ENCODE assay signal across 25 cellular contexts in the genomic region with DNA sequence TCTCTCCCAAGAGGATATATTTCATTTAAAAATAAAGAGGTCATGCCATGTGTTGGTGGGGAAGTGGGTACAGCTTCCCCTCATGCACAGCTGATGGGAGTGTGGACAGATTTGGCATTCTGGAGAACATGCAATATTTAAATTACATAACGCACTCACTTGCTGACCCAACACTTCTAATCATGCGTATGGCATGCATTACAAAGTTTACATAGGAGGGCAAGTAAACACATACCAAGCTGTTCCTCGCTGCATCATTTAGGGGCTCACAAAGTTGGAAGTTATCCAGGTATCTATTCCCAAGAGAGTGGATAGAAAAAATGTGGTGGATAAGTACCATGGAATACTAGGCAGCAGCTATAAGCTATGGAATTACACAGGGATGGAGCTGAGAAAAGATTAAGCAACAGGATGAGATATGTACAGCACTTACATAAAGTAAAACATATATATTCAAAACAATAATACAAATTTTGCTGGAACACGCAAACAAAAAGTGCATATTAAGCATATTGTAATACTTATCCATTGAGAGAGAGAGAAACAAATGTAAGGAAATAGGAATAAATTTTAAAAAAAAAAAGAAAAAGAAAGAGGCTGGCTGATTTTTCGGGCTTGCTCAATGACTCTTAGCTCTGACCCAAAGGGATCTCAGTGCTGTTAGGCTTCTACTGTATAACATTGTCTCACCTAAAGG. TPM values are rescaled to one million over a fixed set of nuclear protein-coding genes. Genes with fewer than 3 reads are reported as not detected.
DNase-seq lines count a peak whose midpoint lies in the region; ATAC-seq, FAIRE-seq and TF ChIP-seq lines count a peak whose summit lies in the region.
"Had no signal": no experiment of that assay in that cellular context is flagged by ENCODE, and none has a peak within 500 bp of the region (broad histone marks: within the 10 kb centered on the region; RNA-seq: fewer than 3 reads in every experiment).

No MANE protein-coding gene starts in this region.

- in situ Hi-C loops in K562 (cut with MboI) = no loop called here
- in situ Hi-C loops in transverse colon (cut with MboI; ENCODE audit: low pct_ligation_motif_present in 1 of 4, low pct_unique_long_range_greater_than_20kb in 1 of 4, low sequenced_read_pairs in 3 of 4) = no loop called here

- no peak overlapping the region for H2BK15ac ChIP-seq in H9 (ENCODE audit: low read depth, low read length)

- TF ChIP-seq EP300 in K562 (IDR thresholded peaks at IDR 0.05; ENCODE audit: low read length) = no peak
- no peak for TF ChIP-seq EP300 in transverse colon (IDR thresholded peaks at IDR 0.05; ENCODE audit: low read depth)

- no peak overlapping the region for H3K27ac ChIP-seq in K562 (ENCODE audit: extremely low read depth, low read depth, low read length)
- H3K27ac ChIP-seq in transverse colon = no peak overlapping the region
- no peak overlapping the region for H3K27ac ChIP-seq in H9 (ENCODE audit: insufficient read length, low read depth, low read length)
- H3K27ac ChIP-seq: thyroid gland had no signal

- peaks cover 4% of the 10 kb centered on the region in 2 experiments; a peak in 3 of 5 replicates for H3K27me3 ChIP-seq in K562 (ENCODE audit: control insufficient read depth in 2 of 2, insufficient read depth in 2 of 2, low read length in 2 of 2)
- H3K27me3 ChIP-seq in transverse colon = no peaks in the 10 kb centered on the region
- H3K27me3 ChIP-seq in H9 (ENCODE audit: insufficient read depth, low read length) = no peaks in the 10 kb centered on the region
- H3K27me3 ChIP-seq: BE2C, thyroid gland had no signal

- peak; percentile 16 for DNase-seq in NCI-H1694 treated with DMSO at 0.1 percent for 48 hours (lab: John Stamatoyannopoulos, UW)
- DNase-seq in NCI-H1694 (lab: John Stamatoyannopoulos, UW) = no peak
- peak; percentile 4 for DNase-seq in LHCN-M2 (ENCODE audit: low read depth)
- DNase-seq in K562 (ENCODE audit: extremely low read depth in 1 of 4, low spot score in 3 of 4) = no peak
- DNase-seq in transverse colon = no peak
- DNase-seq in stimulated activated CD4-positive, alpha-beta T cell treated with anti-CD3 and anti-CD28 coated beads, Interleukin-12 subunit alpha, Interleukin-12 subunit beta, amount 100 ng/mL, for 4 hours = no peak
- DNase-seq in H9 = no peak
- DNase-seq: activated CD4-positive, alpha-beta T cell treated with anti-CD3 and anti-CD28 coated beads for 36 hours; activated naive CD4-positive, alpha-beta T cell treated with anti-CD3 and anti-CD28 coated beads, Interleukin-2, amount 50 U/mL, for 16 hours; BE2C; COR-L47; DMS79 treated with DMSO at 0.1 percent for 48 hours; effector CD8-positive, alpha-beta T cell; HFFc6; kidney; NCI-H524 treated with DMSO at 0.1 percent for 48 hours; nucleus accumbens; SW 1271; thyroid gland had no signal

- TF ChIP-seq POLR2A in K562 (conservative IDR thresholded peaks at IDR 0.05) (no peak), transverse colon (IDR thresholded peaks at IDR 0.05) (no peak)

- H3K4me1 ChIP-seq in K562 (replicated peaks in 1 of 2; ENCODE audit: control insufficient read depth in 2 of 2, insufficient read depth in 2 of 2, low read length in 2 of 2) = no peaks in the 10 kb centered on the region
- no peaks in the 10 kb centered on the region for H3K4me1 ChIP-seq in transverse colon
- H3K4me1 ChIP-seq in H9 (ENCODE audit: insufficient read depth, low read length) = no peaks in the 10 kb centered on the region
- H3K4me1 ChIP-seq: BE2C had no signal

- CTCF ChIA-PET in K562 (lab: Yijun Ruan, JAX; ENCODE audit: low intra/inter-chr PET ratio) = no interaction called here

- H2BK120ac ChIP-seq in H9 (ENCODE audit: low read depth, low read length, poor library complexity, severe bottlenecking) = no peak overlapping the region

- no peak overlapping the region for H4K5ac ChIP-seq in H9 (ENCODE audit: insufficient read length, low read depth, low read length)

- ATAC-seq in K562 = no peak
- ATAC-seq: activated CD4-positive, alpha-beta T cell treated with anti-CD3 and anti-CD28 coated beads for 36 hours; esophagus mucosa had no signal

- no peaks in the 10 kb centered on the region for H3K79me1 ChIP-seq in H9 (ENCODE audit: insufficient read depth, low read depth, low read length, poor library complexity, severe bottlenecking)

- TF ChIP-seq RAD21 in K562 (CRISPR knock-in tag; conservative IDR thresholded peaks at IDR 0.05 in 1 of 2, IDR thresholded peaks at IDR 0.05 in 1 of 2) = no peak

- TF ChIP-seq CTCF in K562 (IDR thresholded peaks at IDR 0.05 in 2 of 3, conservative IDR thresholded peaks at IDR 0.05 in 1 of 3; ENCODE audit: insufficient read depth in 2 of 3, low read depth in 1 of 3, low read length in 3 of 3) (no peak), nephron (IDR thresholded peaks at IDR 0.05; ENCODE audit: unreplicated experiment in 3 of 3) (no peak), transverse colon (IDR thresholded peaks at IDR 0.05) (no peak), H9 (conservative IDR thresholded peaks at IDR 0.05) (no peak)

- no peak overlapping the region for H2BK20ac ChIP-seq in H9 (ENCODE audit: low read depth, low read length, poor library complexity, severe bottlenecking)

- BruUV-seq in K562 (replicated peaks; lab: Mats Ljungman, UMichigan) = no TSS peak

- no peaks in the 10 kb centered on the region for H3K23me2 ChIP-seq in H9 (ENCODE audit: insufficient read length, low read depth, low read length, poor library complexity, severe bottlenecking)

- H3K4me3 ChIP-seq in K562 (no peak overlapping the region), transverse colon (no peak overlapping the region)
- H3K4me3 ChIP-seq: lung, thyroid gland had no signal

- 0% methylated on average over 5 of the region's 5 CpGs for WGBS in K562 (ENCODE audit: insufficient coverage, low coverage, missing lambda C conversion rate)
- WGBS in transverse colon (ENCODE audit: low coverage in 1 of 2), 2 donors = 82 to 90% methylated on average over 2 to 5 of the region's 5 CpGs
- no CpG with 5 or more reads among the region's 5 CpGs for WGBS in H9 (ENCODE audit: extremely low coverage, insufficient read length, low lambda C conversion rate)

- H4K91ac ChIP-seq in H9 (ENCODE audit: insufficient read length, low read depth, low read length) = no peak overlapping the region

- POLR2A ChIA-PET in K562 (lab: Yijun Ruan, JAX) = interaction anchor here (0.6 kb wide), 1 partner anchor 28 kb away, joined by 3 read pairs; no protein-coding TSS in a partner anchor

- H3K9me3 Mint-ChIP-seq in nephron (no peaks in the 10 kb centered on the region), H9 (no peaks in the 10 kb centered on the region; a peak in 1 of 5 replicates)
- H3K9me3 Mint-ChIP-seq: HFFc6; stimulated activated naive CD8-positive, alpha-beta T cell treated with anti-CD3 and anti-CD28 coated beads, Interleukin-15, Interleukin-2, amounts not matched to agents 100 ng/mL and 50 ng/mL, for 24 hours had no signal

- intact Hi-C loops in K562 (cut with micrococcal nuclease) (no loop called here), transverse colon (cut with DNase I; ENCODE audit: low total_unique reads) (no loop called here)

- H2AFZ ChIP-seq in K562 (ENCODE audit: low read depth, low read length) = no peak overlapping the region
- no peak overlapping the region for H2AFZ ChIP-seq in H9 (ENCODE audit: low read length)

- H3K9me3 ChIP-seq in K562 (replicated peaks; ENCODE audit: control insufficient read depth, insufficient read depth, low read depth, low read length) = no peaks in the 10 kb centered on the region
- no peaks in the 10 kb centered on the region for H3K9me3 ChIP-seq in transverse colon
- H3K9me3 ChIP-seq in H9 (ENCODE audit: control insufficient read depth, low read depth, low read length) = no peaks in the 10 kb centered on the region
- H3K9me3 ChIP-seq: BE2C, thyroid gland had no signal

- H3K27me3 Mint-ChIP-seq in nephron (ENCODE audit: low read depth) (peaks cover 9% of the 10 kb centered on the region), H9 (ENCODE audit: low read depth) (no peaks in the 10 kb centered on the region; the same call in 1 of the 2 replicates)

- H4K20me1 ChIP-seq in K562 (replicated peaks; ENCODE audit: control insufficient read depth, insufficient read depth, low read length) = no peaks in the 10 kb centered on the region
- no peaks in the 10 kb centered on the region for H4K20me1 ChIP-seq in H9 (ENCODE audit: control insufficient read depth, insufficient read depth, insufficient read length)

- no peaks in the 10 kb centered on the region for H3K79me2 ChIP-seq in K562 (ENCODE audit: control insufficient read depth, insufficient read depth, low read length)
- H3K79me2 ChIP-seq in H9 (ENCODE audit: insufficient read depth, low read length) = no peaks in the 10 kb centered on the region

- H3K36me3 ChIP-seq in K562 (ENCODE audit: control insufficient read depth, insufficient read depth, low read length) (no peaks in the 10 kb centered on the region), transverse colon (no peaks in the 10 kb centered on the region)
- H3K36me3 ChIP-seq: BE2C, thyroid gland had no signal

- no peak overlapping the region for H4K8ac ChIP-seq in H9 (replicated peaks; ENCODE audit: insufficient read length, low read depth, low read length)

- peak overlapping the region; percentile 47 to 88 (median 79) for H3K27ac Mint-ChIP-seq in nephron
- no peak overlapping the region for H3K27ac Mint-ChIP-seq in H9
- H3K27ac Mint-ChIP-seq: activated CD4-positive, alpha-beta T cell treated with anti-CD3 and anti-CD28 coated beads for 36 hours; HFFc6; stimulated activated naive CD8-positive, alpha-beta T cell treated with anti-CD3 and anti-CD28 coated beads, Interleukin-15, Interleukin-2, amounts not matched to agents 100 ng/mL and 50 ng/mL, for 24 hours had no signal

- peaks cover 46% of the 10 kb centered on the region for H3K4me1 Mint-ChIP-seq in nephron
- H3K4me1 Mint-ChIP-seq in H9 = peaks cover 0 to 5% of the 10 kb centered on the region in 2 experiments; a peak in 1 of 4 replicates
- H3K4me1 Mint-ChIP-seq: activated CD4-positive, alpha-beta T cell treated with anti-CD3 and anti-CD28 coated beads for 36 hours had no signal

- peak overlapping the region in 1 of 3 experiments; percentile 10 for H3K4me3 Mint-ChIP-seq in nephron
- no peak overlapping the region for H3K4me3 Mint-ChIP-seq in H9
- H3K4me3 Mint-ChIP-seq: activated CD4-positive, alpha-beta T cell treated with anti-CD3 and anti-CD28 coated beads for 36 hours; HFFc6; stimulated activated naive CD8-positive, alpha-beta T cell treated with anti-CD3 and anti-CD28 coated beads, Interleukin-15, Interleukin-2, amounts not matched to agents 100 ng/mL and 50 ng/mL, for 24 hours had no signal

- FAIRE-seq in K562 (lab: Jason Lieb, UNC) = no peak
- FAIRE-seq: GM12892, kidney had no signal

- H3K14ac ChIP-seq in H9 (ENCODE audit: insufficient read depth, low read length) = no peak overlapping the region

- H2BK12ac ChIP-seq in H9 (ENCODE audit: insufficient read length, low read depth, low read length) = no peak overlapping the region

- no peak overlapping the region for H2AK5ac ChIP-seq in H9 (ENCODE audit: insufficient read length, low read length)

- H3K36me3 Mint-ChIP-seq in nephron (ENCODE audit: low read depth) = peaks cover 28% of the 10 kb centered on the region
- no peaks in the 10 kb centered on the region for H3K36me3 Mint-ChIP-seq in H9 (ENCODE audit: insufficient read depth in 1 of 3, low read depth in 3 of 3)

- no peak overlapping the region for H3K4me2 ChIP-seq in K562 (ENCODE audit: insufficient read depth, low read length)
- H3K4me2 ChIP-seq in H9 (ENCODE audit: insufficient read depth, insufficient read length, low read length) = no peak overlapping the region

- no peaks in the 10 kb centered on the region for H3K9me1 ChIP-seq in K562 (ENCODE audit: control insufficient read depth, insufficient read depth, low read length)

- no peak overlapping the region for H2BK5ac ChIP-seq in H9 (ENCODE audit: insufficient read length, low read length)

- H3K9ac ChIP-seq in K562 (ENCODE audit: insufficient read depth in 1 of 2, low read depth in 2 of 2, low read length in 2 of 2) (no peak overlapping the region), H9 (ENCODE audit: extremely low read depth, insufficient read length, low read length) (no peak overlapping the region)

- H3K56ac ChIP-seq in H9 (ENCODE audit: insufficient read length, low read depth, low read length) = no peak overlapping the region

- no peak overlapping the region for H3T11ph ChIP-seq in H9 (ENCODE audit: low read length)

- no peak overlapping the region for H3K23ac ChIP-seq in H9 (ENCODE audit: insufficient read length, low read depth, low read length)

- no peak overlapping the region for H3K4ac ChIP-seq in H9 (ENCODE audit: low read depth, low read length)

- H3K18ac ChIP-seq in H9 (ENCODE audit: insufficient read length, low read depth, low read length) = no peak overlapping the region

RNA-seq across cellular contexts. Expression of gene CYP1B1, which starts 11.0 kb away (rescaled TPM):
- total RNA-seq in LHCN-M2 (2014; rRNA removed) (3.4 and 3.5 TPM in 2 replicates), K562 (2014; rRNA removed) (not detected in 2 replicates), K562 (2014; rRNA removed; fragmentation: Illumina TruSeq; extraction: Trizol) (not detected in 2 replicates), K562 (2015; rRNA removed; fragmentation: Illumina TruSeq; extraction: Trizol) (not detected in 2 replicates), K562 (2021) (0.07 and 0.13 TPM in 2 replicates), transverse colon (1 to 10 TPM; 2.0 to 9.6 (median 5.5) TPM), H9 (2021) (2.7 and 2.9 TPM in 2 replicates)
- polyA plus RNA-seq in LHCN-M2 (2012) = 0.90 TPM
- not detected in 2 replicates for total RNA-seq in K562 (2011; cell fraction: chromatin; rRNA removed; ENCODE audit: low replicate concordance)
- not detected in 2 replicates for total RNA-seq in K562 (2011; cell fraction: nucleolus; rRNA removed)
- total RNA-seq in K562 (2011; cell fraction: nucleoplasm; rRNA removed) = not detected in 2 replicates
- polyA plus RNA-seq in K562 (2011; rRNA removed) (not detected in 2 replicates), K562 (2014; fragmentation: Illumina TruSeq; extraction: Trizol) (not detected in 2 replicates), K562 (2014; fragmentation: Nextera tagmentation; extraction: Ambion mirVana) (not detected), K562 (2014; rRNA removed) (not detected in 2 replicates)
- polyA plus RNA-seq in K562 (2011; cell fraction: cytosol; rRNA removed) = not detected in 2 replicates
- not detected in 2 replicates for polyA plus RNA-seq in K562 (2011; cell fraction: nucleus; rRNA removed)
- not detected in 2 replicates for polyA plus RNA-seq in K562 (2012)
- not detected in 2 replicates for polyA minus RNA-seq in K562 (2011; rRNA and poly(A)+ RNA removed)
- polyA minus RNA-seq in K562 (2011; cell fraction: cytosol; rRNA and poly(A)+ RNA removed) = not detected in 2 replicates
- polyA minus RNA-seq in K562 (2011; cell fraction: nucleus; rRNA and poly(A)+ RNA removed) = not detected in 2 replicates
- total RNA-seq: HT1080 had no signal

Comparison
In these comparisons a context has a peak if more than half of its experiments do, and no peak if none do; other contexts are left out.
1. DNase-seq: peak in NCI-H1694 treated with DMSO at 0.1 percent for 48 hours (single experiment) and LHCN-M2 (single experiment); none in NCI-H1694 (single experiment), K562 (0 of 4), transverse colon (single experiment), stimulated activated CD4-positive, alpha-beta T cell treated with anti-CD3 and anti-CD28 coated beads, Interleukin-12 subunit alpha, Interleukin-12 subunit beta, amount 100 ng/mL, for 4 hours (single experiment) and H9 (single experiment).
2. H3K27ac Mint-ChIP-seq: peak in nephron (3 of 3); none in H9 (0 of 3).